ENCODE assay signal across 13 cellular contexts in genomic region chr7:29479606-29480200, GRCh38.
A peak's percentile ranks its signal among the peaks of the same experiment; 100 is the strongest.
DNase-seq lines count a peak whose midpoint lies in the region; ATAC-seq, FAIRE-seq and TF ChIP-seq lines count a peak whose summit lies in the region.
"Had no signal": no experiment of that assay in that cellular context is flagged by ENCODE, and none has a peak within 500 bp of the region (broad histone marks: within the 10 kb centered on the region; RNA-seq: fewer than 3 reads in every experiment).

No MANE protein-coding gene starts in this region.

- H3K9me3 Mint-ChIP-seq in activated CD4-positive, alpha-beta T cell treated with anti-CD3 and anti-CD28 coated beads, Interleukin-2, amount 10 ng/mL, durations not matched to agents 24 days and 14 days = no peaks in the 10 kb centered on the region
- H3K9me3 Mint-ChIP-seq: activated CD8-positive, alpha-beta T cell treated with anti-CD3 and anti-CD28 coated beads for 36 hours; activated naive CD8-positive, alpha-beta T cell treated with anti-CD3 and anti-CD28 coated beads, Interleukin-2, amount 10 ng/mL, durations not matched to agents 7 days and 5 days had no signal

- intact Hi-C loops in Right ventricle myocardium inferior (cut with DNase I) (no loop called here), cardiac septum (cut with DNase I) (no loop called here), pancreas (cut with DNase I) (no loop called here)
- intact Hi-C loops in activated CD4-positive, alpha-beta T cell treated with anti-CD3 and anti-CD28 coated beads, Interleukin-2, amount 10 ng/mL, durations not matched to agents 24 days and 14 days (cut with micrococcal nuclease) = no loop called here

- no peak for TF ChIP-seq CTCF in pancreas (IDR thresholded peaks at IDR 0.05)
- no peak for TF ChIP-seq CTCF in omental fat pad (IDR thresholded peaks at IDR 0.05)

- H3K27me3 ChIP-seq in pancreas = no peaks in the 10 kb centered on the region

- no peaks in the 10 kb centered on the region for H3K9me3 ChIP-seq in pancreas

- no peaks in the 10 kb centered on the region for H3K27me3 Mint-ChIP-seq in activated CD4-positive, alpha-beta T cell treated with anti-CD3 and anti-CD28 coated beads, Interleukin-2, amount 10 ng/mL, durations not matched to agents 24 days and 14 days
- H3K27me3 Mint-ChIP-seq: activated CD8-positive, alpha-beta T cell treated with anti-CD3 and anti-CD28 coated beads for 36 hours; activated naive CD8-positive, alpha-beta T cell treated with anti-CD3 and anti-CD28 coated beads, Interleukin-2, amount 10 ng/mL, durations not matched to agents 7 days and 5 days had no signal

- FAIRE-seq in pancreas (lab: Jason Lieb, UNC) = no peak

- no peaks in the 10 kb centered on the region for H3K36me3 ChIP-seq in pancreas

- no peak overlapping the region for H3K4me3 Mint-ChIP-seq in activated CD4-positive, alpha-beta T cell treated with anti-CD3 and anti-CD28 coated beads, Interleukin-2, amount 10 ng/mL, durations not matched to agents 24 days and 14 days
- H3K4me3 Mint-ChIP-seq: activated CD8-positive, alpha-beta T cell treated with anti-CD3 and anti-CD28 coated beads for 36 hours; activated naive CD8-positive, alpha-beta T cell treated with anti-CD3 and anti-CD28 coated beads, Interleukin-2, amount 10 ng/mL, durations not matched to agents 7 days and 5 days had no signal

- DNase-seq in Right ventricle myocardium inferior (ENCODE audit: missing footprints) (no peak), cardiac septum (ENCODE audit: low spot score) (no peak), hypothalamus (lab: John Stamatoyannopoulos, UW) (peak in 41 of 51 donors; percentile 11 to 81 (median 50)), pancreas (no peak), omental fat pad (ENCODE audit: low spot score) (no peak)
- no peak for DNase-seq in stimulated activated CD4-positive, alpha-beta T cell treated with anti-CD3 and anti-CD28 coated beads, Interleukin-15, amount 100 ng/mL, for 24 hours
- no peak for DNase-seq in activated CD4-positive, alpha-beta T cell treated with anti-CD3 and anti-CD28 coated beads, Interleukin-2, amount 10 ng/mL, durations not matched to agents 24 days and 14 days
- no peak for DNase-seq in stimulated activated naive CD4-positive, alpha-beta T cell treated with Interleukin-2 at 50 U/mL for 16 hours (lab: John Stamatoyannopoulos, UW)
- DNase-seq: activated CD8-positive, alpha-beta T cell treated with anti-CD3 and anti-CD28 coated beads for 36 hours; activated naive CD8-positive, alpha-beta T cell treated with anti-CD3 and anti-CD28 coated beads, Interleukin-2, amount 10 ng/mL, durations not matched to agents 7 days and 5 days; erythroblast; NCI-H446 treated with DMSO at 0.1 percent for 48 hours had no signal

- H3K4me1 ChIP-seq in pancreas = peaks cover 8 to 9% (median 9%) of the 10 kb centered on the region in 3 donors

- H3K4me3 ChIP-seq in pancreas = no peak overlapping the region
- H3K4me3 ChIP-seq: SK-N-MC had no signal

- no peaks in the 10 kb centered on the region for H3K36me3 Mint-ChIP-seq in activated CD4-positive, alpha-beta T cell treated with anti-CD3 and anti-CD28 coated beads, Interleukin-2, amount 10 ng/mL, durations not matched to agents 24 days and 14 days (ENCODE audit: low read depth)
- H3K36me3 Mint-ChIP-seq: activated naive CD8-positive, alpha-beta T cell treated with anti-CD3 and anti-CD28 coated beads, Interleukin-2, amount 10 ng/mL, durations not matched to agents 7 days and 5 days had no signal

- H3K27ac Mint-ChIP-seq in activated CD4-positive, alpha-beta T cell treated with anti-CD3 and anti-CD28 coated beads, Interleukin-2, amount 10 ng/mL, durations not matched to agents 24 days and 14 days = no peak overlapping the region
- H3K27ac Mint-ChIP-seq: activated CD8-positive, alpha-beta T cell treated with anti-CD3 and anti-CD28 coated beads for 36 hours; activated naive CD8-positive, alpha-beta T cell treated with anti-CD3 and anti-CD28 coated beads, Interleukin-2, amount 10 ng/mL, durations not matched to agents 7 days and 5 days had no signal

- ATAC-seq in Right ventricle myocardium inferior = peak; percentile 58
- ATAC-seq in pancreas = peak in 3 of 4 donors; percentile 13 to 17 (median 14)
- no peak for ATAC-seq in omental fat pad (ENCODE audit: low FRiP score)
- ATAC-seq: activated CD8-positive, alpha-beta T cell treated with anti-CD3 and anti-CD28 coated beads for 36 hours had no signal

- peak overlapping the region in 2 of 4 donors; percentile 0 to 31 for H3K27ac ChIP-seq in pancreas
- H3K27ac ChIP-seq: SK-N-MC had no signal

- H3K4me1 Mint-ChIP-seq in activated CD4-positive, alpha-beta T cell treated with anti-CD3 and anti-CD28 coated beads, Interleukin-2, amount 10 ng/mL, durations not matched to agents 24 days and 14 days = no peaks in the 10 kb centered on the region
- H3K4me1 Mint-ChIP-seq: activated naive CD8-positive, alpha-beta T cell treated with anti-CD3 and anti-CD28 coated beads, Interleukin-2, amount 10 ng/mL, durations not matched to agents 7 days and 5 days had no signal

- WGBS in pancreas, 2 donors = 71 to 78% methylated on average over 15 of the region's 15 CpGs

Comparison
In these comparisons a context has a peak if more than half of its experiments do, and no peak if none do; other contexts are left out.
1. DNase-seq: peak in hypothalamus (41 of 51); none in Right ventricle myocardium inferior (single experiment), cardiac septum (single experiment), pancreas (0 of 6), omental fat pad (single experiment), stimulated activated CD4-positive, alpha-beta T cell treated with anti-CD3 and anti-CD28 coated beads, Interleukin-15, amount 100 ng/mL, for 24 hours (single experiment), activated CD4-positive, alpha-beta T cell treated with anti-CD3 and anti-CD28 coated beads, Interleukin-2, amount 10 ng/mL, durations not matched to agents 24 days and 14 days (single experiment) and stimulated activated naive CD4-positive, alpha-beta T cell treated with Interleukin-2 at 50 U/mL for 16 hours (single experiment).